In genomic region chr17:6506679-6507231, GRCh38 we compare ENCODE assay signal across 15 cellular contexts. TPM values are rescaled to one million over a fixed set of nuclear protein-coding genes. Genes with fewer than 3 reads are reported as not detected.
DNase-seq lines count a peak whose midpoint lies in the region; ATAC-seq and TF ChIP-seq lines count a peak whose summit lies in the region.
"Had no signal": no experiment of that assay in that cellular context is flagged by ENCODE, and none has a peak within 500 bp of the region (broad histone marks: within the 10 kb centered on the region; RNA-seq: fewer than 3 reads in every experiment).

No MANE protein-coding gene starts in this region.

- no peak for ATAC-seq in HG03175 (IDR thresholded peaks at IDR 0.05; ENCODE audit: unreplicated experiment)
- no peak for ATAC-seq in activated naive CD4-positive, alpha-beta T cell treated with anti-CD3 and anti-CD28 coated beads, Interleukin-2, amount 50 U/mL, for 72 hours
- ATAC-seq: activated T-helper 17 cell treated with anti-CD3 and anti-CD28 coated beads, Interleukin-2, amount 50 U/mL, for 72 hours had no signal

- H2AFZ ChIP-seq in ACC112 (ENCODE audit: low read length, unreplicated experiment): no peak overlapping the region

- H3K4me3 ChIP-seq in ACC112 (ENCODE audit: low read depth, low read length): peak overlapping the region; percentile 21; the same call in 1 of the 2 replicates
- H3K4me3 ChIP-seq in epithelial cell of esophagus (ENCODE audit: low read length): no peak overlapping the region

- H3K27ac ChIP-seq in ACC112 (ENCODE audit: low read depth, low read length): peak overlapping the region; percentile 69
- H3K27ac ChIP-seq: VCaP had no signal

- H3K27me3 ChIP-seq in ACC112 (ENCODE audit: insufficient read depth, low read length): no peaks in the 10 kb centered on the region

- H3K4me1 ChIP-seq in ACC112 (ENCODE audit: control insufficient read depth, insufficient read depth, low read length, unreplicated experiment): peaks cover 54% of the 10 kb centered on the region

- DNase-seq in M059J (ENCODE audit: low read depth) (peak; percentile 96), epithelial cell of esophagus (ENCODE audit: low read depth) (peak; percentile 92), mucosa of gallbladder (ENCODE audit: low spot score) (peak; percentile 65), RKO (ENCODE audit: low spot score) (no peak), DMS 273 treated with DMSO at 0.1 percent for 48 hours (lab: John Stamatoyannopoulos, UW) (no peak)
- DNase-seq in activated naive CD4-positive, alpha-beta T cell treated with anti-CD3 and anti-CD28 coated beads, Interleukin-2, amount 50 U/mL, for 72 hours (ENCODE audit: low spot score in 2 of 2): no peak
- DNase-seq: GDM1; NCI-H1092; nephron progenitor cell; OCI-M1; stimulated activated CD4-positive, alpha-beta T cell treated with anti-CD3 and anti-CD28 coated beads, Interleukin-4, amount 100 ng/mL, for 24 hours had no signal

- H3K36me3 Mint-ChIP-seq in activated naive CD4-positive, alpha-beta T cell treated with anti-CD3 and anti-CD28 coated beads, Interleukin-2, amount 50 U/mL, for 72 hours: no peaks in the 10 kb centered on the region

- no peaks in the 10 kb centered on the region for H3K9me3 Mint-ChIP-seq in activated naive CD4-positive, alpha-beta T cell treated with anti-CD3 and anti-CD28 coated beads, Interleukin-2, amount 50 U/mL, for 72 hours
- H3K9me3 Mint-ChIP-seq: activated T-helper 17 cell treated with anti-CD3 and anti-CD28 coated beads, Interleukin-2, amount 50 U/mL, for 72 hours; nephron progenitor cell had no signal

- H3K79me2 ChIP-seq in ACC112 (ENCODE audit: control insufficient read depth, insufficient read depth, low read length, unreplicated experiment): no peaks in the 10 kb centered on the region

- TF ChIP-seq CTCF in epithelial cell of esophagus (IDR thresholded peaks at IDR 0.05; ENCODE audit: insufficient read depth, low read depth, low read length, missing control alignments): peak; percentile 24

- H3K36me3 ChIP-seq in ACC112 (ENCODE audit: insufficient read depth, low read length): no peaks in the 10 kb centered on the region

- no peak overlapping the region for H3K27ac Mint-ChIP-seq in activated naive CD4-positive, alpha-beta T cell treated with anti-CD3 and anti-CD28 coated beads, Interleukin-2, amount 50 U/mL, for 72 hours
- H3K27ac Mint-ChIP-seq: activated T-helper 17 cell treated with anti-CD3 and anti-CD28 coated beads, Interleukin-2, amount 50 U/mL, for 72 hours; nephron progenitor cell had no signal

RNA-seq across cellular contexts. Expression of gene PITPNM3, which starts 49.6 kb away (rescaled TPM):
- total RNA-seq in M059J (2014; rRNA removed; shearing (Covaris generic)): 0.39 and 0.89 TPM in 2 replicates
- 15.2 TPM for total RNA-seq in mucosa of gallbladder
- 1 to 10 TPM in 1 of 2 donors, under 1 TPM in 1; 0.87 to 1.2 TPM for total RNA-seq in activated naive CD4-positive, alpha-beta T cell treated with anti-CD3 and anti-CD28 coated beads, Interleukin-2, amount 50 U/mL, for 72 hours

Comparison
In these comparisons a context has a peak if more than half of its experiments do, and no peak if none do; other contexts are left out.
1. DNase-seq: peak in M059J (single experiment), epithelial cell of esophagus (single experiment) and mucosa of gallbladder (single experiment); none in RKO (single experiment), activated naive CD4-positive, alpha-beta T cell treated with anti-CD3 and anti-CD28 coated beads, Interleukin-2, amount 50 U/mL, for 72 hours (0 of 2) and DMS 273 treated with DMSO at 0.1 percent for 48 hours (single experiment).